20 cellular contexts compared by ENCODE assay signal in the genomic region with DNA sequence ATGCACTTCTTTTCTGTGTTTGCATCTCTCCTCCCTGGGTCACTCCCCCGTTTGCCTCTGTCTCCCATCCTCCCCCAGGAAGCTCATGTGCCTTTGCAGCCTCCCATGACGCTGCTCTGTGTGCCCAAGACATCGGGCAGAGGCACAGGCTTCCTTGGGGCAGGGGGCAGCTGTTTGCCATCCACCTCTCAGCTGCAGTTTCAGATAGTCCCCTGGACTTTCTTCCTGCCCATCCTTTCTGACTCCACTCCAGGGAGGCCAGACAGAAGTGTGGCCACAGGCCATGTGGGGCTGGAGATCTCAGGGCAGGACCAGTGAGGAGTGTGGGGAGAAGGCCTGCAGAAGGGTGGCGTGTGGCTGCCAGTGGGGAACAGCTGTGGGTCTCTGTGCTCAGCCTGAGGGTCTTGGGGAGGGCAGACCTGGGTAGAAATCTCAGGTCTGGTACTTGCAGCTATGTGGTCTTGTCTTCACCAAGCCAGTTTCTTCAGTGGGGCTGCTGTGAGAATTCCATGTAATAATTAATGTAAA. TPM values are rescaled to one million over a fixed set of nuclear protein-coding genes. Genes with fewer than 3 reads are reported as not detected.
DNase-seq lines count a peak whose midpoint lies in the region; ATAC-seq and TF ChIP-seq lines count a peak whose summit lies in the region.
"Had no signal": no experiment of that assay in that cellular context is flagged by ENCODE, and none has a peak within 500 bp of the region (broad histone marks: within the 10 kb centered on the region; RNA-seq: fewer than 3 reads in every experiment).

No MANE protein-coding gene starts in this region.

- no peak overlapping the region for H3K4me3 ChIP-seq in osteoblast (ENCODE audit: insufficient read depth, low read length)
- H3K4me3 ChIP-seq: coronary artery, GM23248, tibial artery had no signal

- no peaks in the 10 kb centered on the region for H3K9me3 Mint-ChIP-seq in dendritic cell treated with granulocyte-macrophage colony-stimulating factor and Interleukin-4, amounts not matched to agents 40 ng/mL and 50 ng/mL, for 4 days
- H3K9me3 Mint-ChIP-seq: activated CD4-positive, alpha-beta memory T cell treated with anti-CD3 and anti-CD28 coated beads, Interleukin-2, amount 10 ng/mL, durations not matched to agents 7 days and 5 days; activated naive CD4-positive, alpha-beta T cell treated with anti-CD3 and anti-CD28 coated beads, Interleukin-2, amount 50 U/mL, for 24 hours; activated T-cell treated with anti-CD3 and anti-CD28 coated beads, Interleukin-2, amount 50 U/mL, for 24 hours; CD4-positive, CD25-positive, alpha-beta regulatory T cell had no signal

- H3K4me1 ChIP-seq in osteoblast (ENCODE audit: insufficient read depth, low read length), result no peaks in the 10 kb centered on the region

- H3K79me2 ChIP-seq in osteoblast (ENCODE audit: insufficient read depth, low read length), result no peaks in the 10 kb centered on the region

- H3K9me3 ChIP-seq in osteoblast (ENCODE audit: low read depth, low read length) (no peaks in the 10 kb centered on the region), T-helper 17 cell (ENCODE audit: control insufficient read depth, low read length, poor library complexity, severe bottlenecking) (no peaks in the 10 kb centered on the region)
- H3K9me3 ChIP-seq: tibial artery had no signal

- ATAC-seq in left ventricle myocardium superior (peak; percentile 4), left cardiac atrium (no peak), T-helper 17 cell (no peak)

- no peaks in the 10 kb centered on the region for H3K36me3 Mint-ChIP-seq in dendritic cell treated with granulocyte-macrophage colony-stimulating factor and Interleukin-4, amounts not matched to agents 40 ng/mL and 50 ng/mL, for 4 days (ENCODE audit: low read depth)
- no peaks in the 10 kb centered on the region for H3K36me3 Mint-ChIP-seq in T-helper 17 cell (ENCODE audit: low read depth)
- H3K36me3 Mint-ChIP-seq: activated naive CD4-positive, alpha-beta T cell treated with anti-CD3 and anti-CD28 coated beads, Interleukin-2, amount 50 U/mL, for 24 hours; CD4-positive, CD25-positive, alpha-beta regulatory T cell had no signal

- H4K20me1 ChIP-seq in osteoblast (ENCODE audit: insufficient read depth, low read length), result no peaks in the 10 kb centered on the region

- TF ChIP-seq CTCF in osteoblast (IDR thresholded peaks at IDR 0.05; ENCODE audit: extremely low read depth, low read depth, low read length), result no peak
- TF ChIP-seq CTCF in GM20000 (IDR thresholded peaks at IDR 0.05; ENCODE audit: extremely low read depth, missing control alignments), result no peak

- H3K27ac ChIP-seq in osteoblast (ENCODE audit: low read depth, low read length), result no peak overlapping the region
- H3K27ac ChIP-seq: coronary artery, GM23248, tibial artery had no signal

- H3K27ac Mint-ChIP-seq in dendritic cell treated with granulocyte-macrophage colony-stimulating factor and Interleukin-4, amounts not matched to agents 40 ng/mL and 50 ng/mL, for 4 days, result peak overlapping the region; percentile 54
- H3K27ac Mint-ChIP-seq in T-helper 17 cell, result no peak overlapping the region
- H3K27ac Mint-ChIP-seq: activated CD4-positive, alpha-beta memory T cell treated with anti-CD3 and anti-CD28 coated beads, Interleukin-2, amount 10 ng/mL, durations not matched to agents 7 days and 5 days; activated naive CD4-positive, alpha-beta T cell treated with anti-CD3 and anti-CD28 coated beads, Interleukin-2, amount 50 U/mL, for 24 hours; activated T-cell treated with anti-CD3 and anti-CD28 coated beads, Interleukin-2, amount 50 U/mL, for 24 hours; CD4-positive, CD25-positive, alpha-beta regulatory T cell had no signal

- intact Hi-C loops in left ventricle myocardium superior (cut with micrococcal nuclease), result loop anchor here (10.0 kb wide), 1 partner anchor 836 kb away; no protein-coding TSS in a partner anchor
- intact Hi-C loops in left cardiac atrium (cut with DNase I), result loop anchor here in 1 of 2 donors (2.0 to 10.0 kb wide), 3 partner anchors 276 to 834 kb away; partner anchors contain the start of gene KAT6B
- intact Hi-C loops in dendritic cell treated with granulocyte-macrophage colony-stimulating factor and Interleukin-4, amounts not matched to agents 40 ng/mL and 50 ng/mL, for 4 days (cut with micrococcal nuclease), result loop anchor here (2.0 kb wide), 1 partner anchor 856 kb away; no protein-coding TSS in a partner anchor

- no peak overlapping the region for H3K4me2 ChIP-seq in osteoblast (ENCODE audit: insufficient read depth, low read length)

- no peak overlapping the region for H2AFZ ChIP-seq in osteoblast (ENCODE audit: low read length)
- H2AFZ ChIP-seq: GM23248 had no signal

- H3K4me1 Mint-ChIP-seq in dendritic cell treated with granulocyte-macrophage colony-stimulating factor and Interleukin-4, amounts not matched to agents 40 ng/mL and 50 ng/mL, for 4 days (ENCODE audit: low read depth), result peaks cover 26% of the 10 kb centered on the region
- peaks cover 4% of the 10 kb centered on the region for H3K4me1 Mint-ChIP-seq in T-helper 17 cell
- H3K4me1 Mint-ChIP-seq: activated CD4-positive, alpha-beta memory T cell treated with anti-CD3 and anti-CD28 coated beads, Interleukin-2, amount 10 ng/mL, durations not matched to agents 7 days and 5 days; activated naive CD4-positive, alpha-beta T cell treated with anti-CD3 and anti-CD28 coated beads, Interleukin-2, amount 50 U/mL, for 24 hours had no signal

- H3K27me3 Mint-ChIP-seq in dendritic cell treated with granulocyte-macrophage colony-stimulating factor and Interleukin-4, amounts not matched to agents 40 ng/mL and 50 ng/mL, for 4 days, result peaks cover 5% of the 10 kb centered on the region
- no peaks in the 10 kb centered on the region for H3K27me3 Mint-ChIP-seq in T-helper 17 cell
- H3K27me3 Mint-ChIP-seq: activated CD4-positive, alpha-beta memory T cell treated with anti-CD3 and anti-CD28 coated beads, Interleukin-2, amount 10 ng/mL, durations not matched to agents 7 days and 5 days; activated naive CD4-positive, alpha-beta T cell treated with anti-CD3 and anti-CD28 coated beads, Interleukin-2, amount 50 U/mL, for 24 hours; activated T-cell treated with anti-CD3 and anti-CD28 coated beads, Interleukin-2, amount 50 U/mL, for 24 hours; CD4-positive, CD25-positive, alpha-beta regulatory T cell had no signal

- H3K36me3 ChIP-seq in osteoblast (ENCODE audit: insufficient read depth, low read length), result no peaks in the 10 kb centered on the region
- H3K36me3 ChIP-seq: tibial artery had no signal

- DNase-seq in left ventricle myocardium superior, result no peak
- no peak for DNase-seq in left cardiac atrium
- DNase-seq in osteoblast (ENCODE audit: insufficient read length, low spot score, missing footprints), result peak; percentile 66
- DNase-seq in GM20000 (ENCODE audit: low spot score), result no peak
- no peak for DNase-seq in T-helper 17 cell
- no peak for DNase-seq in NCI-H146 treated with DMSO at 0.1 percent for 48 hours (lab: John Stamatoyannopoulos, UW; ENCODE audit: unreplicated experiment)
- DNase-seq in NCI-H524 treated with DMSO at 0.1 percent for 48 hours (lab: John Stamatoyannopoulos, UW), result no peak
- DNase-seq: ACHN; activated CD4-positive, alpha-beta memory T cell treated with anti-CD3 and anti-CD28 coated beads, Interleukin-2, amount 10 ng/mL, durations not matched to agents 7 days and 5 days; activated T-cell treated with anti-CD3 and anti-CD28 coated beads, Interleukin-2, amount 50 U/mL, for 24 hours; CD4-positive, CD25-positive, alpha-beta regulatory T cell; DMS79; GM23248; MV-4-11; NCI-H2029; stimulated activated CD4-positive, alpha-beta T cell treated with anti-CD3 and anti-CD28 coated beads, Interleukin-12 subunit alpha, Interleukin-12 subunit beta, amount 100 ng/mL, for 4 hours; tibial artery had no signal

- no peaks in the 10 kb centered on the region for H3K27me3 ChIP-seq in osteoblast (ENCODE audit: insufficient read depth, low read length)

- no peak overlapping the region for H3K4me3 Mint-ChIP-seq in dendritic cell treated with granulocyte-macrophage colony-stimulating factor and Interleukin-4, amounts not matched to agents 40 ng/mL and 50 ng/mL, for 4 days
- H3K4me3 Mint-ChIP-seq in T-helper 17 cell, result no peak overlapping the region
- H3K4me3 Mint-ChIP-seq: activated CD4-positive, alpha-beta memory T cell treated with anti-CD3 and anti-CD28 coated beads, Interleukin-2, amount 10 ng/mL, durations not matched to agents 7 days and 5 days; activated naive CD4-positive, alpha-beta T cell treated with anti-CD3 and anti-CD28 coated beads, Interleukin-2, amount 50 U/mL, for 24 hours; activated T-cell treated with anti-CD3 and anti-CD28 coated beads, Interleukin-2, amount 50 U/mL, for 24 hours; CD4-positive, CD25-positive, alpha-beta regulatory T cell had no signal

RNA-seq across cellular contexts. Expression of gene SAMD8, which starts 10.6 kb away (rescaled TPM):
- total RNA-seq in left ventricle myocardium superior, result 23.1 TPM
- total RNA-seq in left cardiac atrium, result 10 to 100 TPM; 21.9 to 23.8 TPM
- 30.6 and 31.5 TPM in 2 replicates for total RNA-seq in osteoblast
- 10 to 100 TPM; 25.2 to 34.2 TPM for total RNA-seq in T-helper 17 cell
